ENCODE assay signal across 20 cellular contexts in the genomic region with DNA sequence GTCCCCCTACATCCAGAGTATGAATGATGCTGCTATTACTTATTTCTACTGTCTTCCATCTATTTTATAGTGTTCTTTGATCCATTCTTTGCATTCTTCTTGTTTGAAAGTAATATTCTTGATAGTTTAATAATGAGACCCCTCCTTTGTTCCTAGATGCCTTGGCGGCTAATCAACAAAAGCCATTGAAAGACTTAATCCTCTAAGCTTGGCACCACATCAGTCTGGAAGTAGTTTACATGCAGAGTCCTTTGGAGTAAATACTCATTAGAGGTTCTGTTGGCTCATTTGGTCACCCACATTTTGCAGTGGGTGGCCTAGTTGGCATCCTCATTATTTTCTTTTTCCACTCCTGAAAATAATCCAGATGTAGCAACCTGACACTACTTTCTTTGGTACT.
"Had no signal": no experiment of that assay in that cellular context is flagged by ENCODE, and none has a peak within 500 bp of the region (broad histone marks: within the 10 kb centered on the region; RNA-seq: fewer than 3 reads in every experiment).

No MANE protein-coding gene starts in this region.

- H3K9me3 ChIP-seq: neutrophil, psoas muscle, right atrium auricular region, sigmoid colon had no signal

- H3K4me1 Mint-ChIP-seq: naive B cell, nephron had no signal

- H3K27me3 Mint-ChIP-seq: naive B cell had no signal

- H3K36me3 Mint-ChIP-seq: naive B cell had no signal

- H3K27ac ChIP-seq: epithelial cell of prostate, esophagus muscularis mucosa, gastroesophageal sphincter, neutrophil, psoas muscle, right atrium auricular region, sigmoid colon, skin epidermis had no signal

- H3K4me3 ChIP-seq: esophagus muscularis mucosa, gastroesophageal sphincter, lung, psoas muscle, right atrium auricular region, sigmoid colon, skin epidermis had no signal

- DNase-seq: effector memory CD4-positive, alpha-beta T cell; glutamatergic neuron; left colon; left ventricle myocardium superior; mesenchymal stem cell; naive B cell; psoas muscle; sigmoid colon; stimulated activated CD4-positive, alpha-beta T cell treated with anti-CD3 and anti-CD28 coated beads, Interleukin-12 subunit alpha, Interleukin-12 subunit beta, amount 100 ng/mL, for 4 hours; stimulated activated CD4-positive, alpha-beta T cell treated with anti-CD3 and anti-CD28 coated beads, Interleukin-2, amount 100 ng/mL, for 48 hours; stimulated activated naive CD4-positive, alpha-beta T cell treated with Interleukin-2 at 50 U/mL for 16 hours; trophoblast cell had no signal

- H3K27me3 ChIP-seq: esophagus muscularis mucosa, gastroesophageal sphincter, neutrophil, right atrium auricular region, sigmoid colon had no signal

- H3K27ac Mint-ChIP-seq: naive B cell, nephron had no signal

- ATAC-seq: gastroesophageal sphincter, left colon, left ventricle myocardium superior, psoas muscle had no signal

- H3K4me1 ChIP-seq: esophagus muscularis mucosa, gastroesophageal sphincter, psoas muscle, right atrium auricular region, sigmoid colon had no signal

- H3K36me3 ChIP-seq: esophagus muscularis mucosa, gastroesophageal sphincter, neutrophil, right atrium auricular region, sigmoid colon had no signal

- H3K4me3 Mint-ChIP-seq: naive B cell, nephron had no signal
